In the genomic region with DNA sequence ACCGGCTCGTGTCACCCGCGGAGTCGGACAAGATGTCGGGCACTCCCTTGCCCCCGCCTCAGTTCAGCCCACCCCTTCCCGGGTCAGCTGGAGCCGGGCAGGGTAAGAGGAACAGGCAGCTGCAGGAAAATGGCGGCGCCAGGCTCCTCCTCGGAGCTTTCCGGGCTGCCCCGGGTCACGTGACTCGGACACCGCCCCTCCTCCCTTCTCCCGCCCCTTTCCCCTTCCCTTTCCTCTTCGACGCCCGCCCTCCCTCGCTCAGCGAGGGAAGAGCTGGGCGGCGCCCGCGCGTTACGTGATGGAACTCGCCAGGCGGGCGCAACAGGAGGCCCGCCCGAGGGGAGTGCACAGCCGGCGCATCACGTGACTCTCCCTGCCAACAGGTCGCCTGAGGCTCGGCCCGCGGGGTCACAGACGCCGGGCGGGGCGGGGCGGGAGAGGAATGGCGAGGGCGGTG, we compare ENCODE assay signal across 1 cellular context.
TF ChIP-seq lines count a peak whose summit lies in the region.

A gene with protein sequence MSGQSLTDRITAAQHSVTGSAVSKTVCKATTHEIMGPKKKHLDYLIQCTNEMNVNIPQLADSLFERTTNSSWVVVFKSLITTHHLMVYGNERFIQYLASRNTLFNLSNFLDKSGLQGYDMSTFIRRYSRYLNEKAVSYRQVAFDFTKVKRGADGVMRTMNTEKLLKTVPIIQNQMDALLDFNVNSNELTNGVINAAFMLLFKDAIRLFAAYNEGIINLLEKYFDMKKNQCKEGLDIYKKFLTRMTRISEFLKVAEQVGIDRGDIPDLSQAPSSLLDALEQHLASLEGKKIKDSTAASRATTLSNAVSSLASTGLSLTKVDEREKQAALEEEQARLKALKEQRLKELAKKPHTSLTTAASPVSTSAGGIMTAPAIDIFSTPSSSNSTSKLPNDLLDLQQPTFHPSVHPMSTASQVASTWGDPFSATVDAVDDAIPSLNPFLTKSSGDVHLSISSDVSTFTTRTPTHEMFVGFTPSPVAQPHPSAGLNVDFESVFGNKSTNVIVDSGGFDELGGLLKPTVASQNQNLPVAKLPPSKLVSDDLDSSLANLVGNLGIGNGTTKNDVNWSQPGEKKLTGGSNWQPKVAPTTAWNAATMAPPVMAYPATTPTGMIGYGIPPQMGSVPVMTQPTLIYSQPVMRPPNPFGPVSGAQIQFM (minus strand): TSS at position 134 of the 457 bp plus-strand sequence. CDS start 304 bp downstream, outside the sequence.

TF ChIP-seq in HepG2, 621 proteins besides CTCF, POLR2A, EP300 and RAD21 (continued from another document and continues in another):
- TF ChIP-seq, protein P1, sequence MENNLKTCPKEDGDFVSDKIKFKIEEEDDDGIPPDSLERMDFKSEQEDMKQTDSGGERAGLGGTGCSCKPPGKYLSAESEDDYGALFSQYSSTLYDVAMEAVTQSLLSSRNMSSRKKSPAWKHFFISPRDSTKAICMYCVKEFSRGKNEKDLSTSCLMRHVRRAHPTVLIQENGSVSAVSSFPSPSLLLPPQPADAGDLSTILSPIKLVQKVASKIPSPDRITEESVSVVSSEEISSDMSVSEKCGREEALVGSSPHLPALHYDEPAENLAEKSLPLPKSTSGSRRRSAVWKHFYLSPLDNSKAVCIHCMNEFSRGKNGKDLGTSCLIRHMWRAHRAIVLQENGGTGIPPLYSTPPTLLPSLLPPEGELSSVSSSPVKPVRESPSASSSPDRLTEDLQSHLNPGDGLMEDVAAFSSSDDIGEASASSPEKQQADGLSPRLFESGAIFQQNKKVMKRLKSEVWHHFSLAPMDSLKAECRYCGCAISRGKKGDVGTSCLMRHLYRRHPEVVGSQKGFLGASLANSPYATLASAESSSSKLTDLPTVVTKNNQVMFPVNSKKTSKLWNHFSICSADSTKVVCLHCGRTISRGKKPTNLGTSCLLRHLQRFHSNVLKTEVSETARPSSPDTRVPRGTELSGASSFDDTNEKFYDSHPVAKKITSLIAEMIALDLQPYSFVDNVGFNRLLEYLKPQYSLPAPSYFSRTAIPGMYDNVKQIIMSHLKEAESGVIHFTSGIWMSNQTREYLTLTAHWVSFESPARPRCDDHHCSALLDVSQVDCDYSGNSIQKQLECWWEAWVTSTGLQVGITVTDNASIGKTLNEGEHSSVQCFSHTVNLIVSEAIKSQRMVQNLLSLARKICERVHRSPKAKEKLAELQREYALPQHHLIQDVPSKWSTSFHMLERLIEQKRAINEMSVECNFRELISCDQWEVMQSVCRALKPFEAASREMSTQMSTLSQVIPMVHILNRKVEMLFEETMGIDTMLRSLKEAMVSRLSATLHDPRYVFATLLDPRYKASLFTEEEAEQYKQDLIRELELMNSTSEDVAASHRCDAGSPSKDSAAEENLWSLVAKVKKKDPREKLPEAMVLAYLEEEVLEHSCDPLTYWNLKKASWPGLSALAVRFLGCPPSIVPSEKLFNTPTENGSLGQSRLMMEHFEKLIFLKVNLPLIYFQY (CRISPR knock-in tag; IDR thresholded peaks at IDR 0.05; ENCODE audit: borderline replicate concordance) = peak; percentile 41; the same call in 1 of the 2 replicates
- TF ChIP-seq, protein P2, sequence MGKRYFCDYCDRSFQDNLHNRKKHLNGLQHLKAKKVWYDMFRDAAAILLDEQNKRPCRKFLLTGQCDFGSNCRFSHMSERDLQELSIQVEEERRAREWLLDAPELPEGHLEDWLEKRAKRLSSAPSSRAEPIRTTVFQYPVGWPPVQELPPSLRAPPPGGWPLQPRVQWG (CRISPR knock-in tag; IDR thresholded peaks at IDR 0.05; ENCODE audit: borderline replicate concordance, low read depth) = no peak
- TF ChIP-seq ARHGAP35 (CRISPR knock-in tag; IDR thresholded peaks at IDR 0.05; ENCODE audit: borderline replicate concordance) (no peak), SNAPC2 (CRISPR knock-in tag; IDR thresholded peaks at IDR 0.05) (no peak), PHF20 (CRISPR knock-in tag; IDR thresholded peaks at IDR 0.05) (peak; percentile 62; the same call in 1 of the 2 replicates), TBX3 (IDR thresholded peaks at IDR 0.05; ENCODE audit: borderline replicate concordance) (peak; percentile 45; the same call in 1 of the 2 replicates), ZBTB8A (CRISPR knock-in tag; IDR thresholded peaks at IDR 0.05; ENCODE audit: borderline replicate concordance, low read depth) (no peak), ZBTB7A (CRISPR knock-in tag; IDR thresholded peaks at IDR 0.05) (peak; percentile 49; the same call in 1 of the 2 replicates), ZNF17 (CRISPR knock-in tag; IDR thresholded peaks at IDR 0.05) (no peak), BHLHE40 (IDR thresholded peaks at IDR 0.05; ENCODE audit: low read length) (peak; percentile 95), GTF3A (CRISPR knock-in tag; conservative IDR thresholded peaks at IDR 0.05) (no peak), STAT5B (CRISPR knock-in tag; IDR thresholded peaks at IDR 0.05) (no peak), CC2D1A (CRISPR knock-in tag; IDR thresholded peaks at IDR 0.05) (no peak), ZSCAN22 (CRISPR knock-in tag; IDR thresholded peaks at IDR 0.05) (no peak), DR1 (CRISPR knock-in tag; IDR thresholded peaks at IDR 0.05) (no peak; the same call in 1 of the 2 replicates), MYC (CRISPR knock-in tag; IDR thresholded peaks at IDR 0.05; ENCODE audit: borderline replicate concordance) (peak; percentile 67; the same call in 1 of the 2 replicates), GTF2F1 (IDR thresholded peaks at IDR 0.05; ENCODE audit: low read length) (peak; percentile 92), ZNF3 (CRISPR knock-in tag; IDR thresholded peaks at IDR 0.05) (no peak), NPAS2 (CRISPR knock-in tag; IDR thresholded peaks at IDR 0.05; ENCODE audit: borderline replicate concordance) (no peak)
- TF ChIP-seq, protein P3, sequence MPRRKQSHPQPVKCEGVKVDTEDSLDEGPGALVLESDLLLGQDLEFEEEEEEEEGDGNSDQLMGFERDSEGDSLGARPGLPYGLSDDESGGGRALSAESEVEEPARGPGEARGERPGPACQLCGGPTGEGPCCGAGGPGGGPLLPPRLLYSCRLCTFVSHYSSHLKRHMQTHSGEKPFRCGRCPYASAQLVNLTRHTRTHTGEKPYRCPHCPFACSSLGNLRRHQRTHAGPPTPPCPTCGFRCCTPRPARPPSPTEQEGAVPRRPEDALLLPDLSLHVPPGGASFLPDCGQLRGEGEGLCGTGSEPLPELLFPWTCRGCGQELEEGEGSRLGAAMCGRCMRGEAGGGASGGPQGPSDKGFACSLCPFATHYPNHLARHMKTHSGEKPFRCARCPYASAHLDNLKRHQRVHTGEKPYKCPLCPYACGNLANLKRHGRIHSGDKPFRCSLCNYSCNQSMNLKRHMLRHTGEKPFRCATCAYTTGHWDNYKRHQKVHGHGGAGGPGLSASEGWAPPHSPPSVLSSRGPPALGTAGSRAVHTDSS (CRISPR knock-in tag; conservative IDR thresholded peaks at IDR 0.05) = no peak
- TF ChIP-seq, protein P4, sequence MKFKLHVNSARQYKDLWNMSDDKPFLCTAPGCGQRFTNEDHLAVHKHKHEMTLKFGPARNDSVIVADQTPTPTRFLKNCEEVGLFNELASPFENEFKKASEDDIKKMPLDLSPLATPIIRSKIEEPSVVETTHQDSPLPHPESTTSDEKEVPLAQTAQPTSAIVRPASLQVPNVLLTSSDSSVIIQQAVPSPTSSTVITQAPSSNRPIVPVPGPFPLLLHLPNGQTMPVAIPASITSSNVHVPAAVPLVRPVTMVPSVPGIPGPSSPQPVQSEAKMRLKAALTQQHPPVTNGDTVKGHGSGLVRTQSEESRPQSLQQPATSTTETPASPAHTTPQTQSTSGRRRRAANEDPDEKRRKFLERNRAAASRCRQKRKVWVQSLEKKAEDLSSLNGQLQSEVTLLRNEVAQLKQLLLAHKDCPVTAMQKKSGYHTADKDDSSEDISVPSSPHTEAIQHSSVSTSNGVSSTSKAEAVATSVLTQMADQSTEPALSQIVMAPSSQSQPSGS (CRISPR knock-in tag; IDR thresholded peaks at IDR 0.05) = peak; percentile 73
- TF ChIP-seq, protein P5, sequence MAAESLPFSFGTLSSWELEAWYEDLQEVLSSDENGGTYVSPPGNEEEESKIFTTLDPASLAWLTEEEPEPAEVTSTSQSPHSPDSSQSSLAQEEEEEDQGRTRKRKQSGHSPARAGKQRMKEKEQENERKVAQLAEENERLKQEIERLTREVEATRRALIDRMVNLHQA (CRISPR knock-in tag; IDR thresholded peaks at IDR 0.05) = no peak
- TF ChIP-seq, protein P6, sequence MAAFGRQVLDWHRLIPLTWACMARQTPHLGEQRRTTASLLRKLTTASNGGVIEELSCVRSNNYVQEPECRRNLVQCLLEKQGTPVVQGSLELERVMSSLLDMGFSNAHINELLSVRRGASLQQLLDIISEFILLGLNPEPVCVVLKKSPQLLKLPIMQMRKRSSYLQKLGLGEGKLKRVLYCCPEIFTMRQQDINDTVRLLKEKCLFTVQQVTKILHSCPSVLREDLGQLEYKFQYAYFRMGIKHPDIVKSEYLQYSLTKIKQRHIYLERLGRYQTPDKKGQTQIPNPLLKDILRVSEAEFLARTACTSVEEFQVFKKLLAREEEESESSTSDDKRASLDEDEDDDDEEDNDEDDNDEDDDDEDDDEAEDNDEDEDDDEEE (CRISPR knock-in tag; IDR thresholded peaks at IDR 0.05) = no peak
- TF ChIP-seq, protein P7, sequence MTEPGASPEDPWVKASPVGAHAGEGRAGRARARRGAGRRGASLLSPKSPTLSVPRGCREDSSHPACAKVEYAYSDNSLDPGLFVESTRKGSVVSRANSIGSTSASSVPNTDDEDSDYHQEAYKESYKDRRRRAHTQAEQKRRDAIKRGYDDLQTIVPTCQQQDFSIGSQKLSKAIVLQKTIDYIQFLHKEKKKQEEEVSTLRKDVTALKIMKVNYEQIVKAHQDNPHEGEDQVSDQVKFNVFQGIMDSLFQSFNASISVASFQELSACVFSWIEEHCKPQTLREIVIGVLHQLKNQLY (CRISPR knock-in tag; IDR thresholded peaks at IDR 0.05) = peak; percentile 56; the same call in 1 of the 2 replicates
- TF ChIP-seq, protein P8, sequence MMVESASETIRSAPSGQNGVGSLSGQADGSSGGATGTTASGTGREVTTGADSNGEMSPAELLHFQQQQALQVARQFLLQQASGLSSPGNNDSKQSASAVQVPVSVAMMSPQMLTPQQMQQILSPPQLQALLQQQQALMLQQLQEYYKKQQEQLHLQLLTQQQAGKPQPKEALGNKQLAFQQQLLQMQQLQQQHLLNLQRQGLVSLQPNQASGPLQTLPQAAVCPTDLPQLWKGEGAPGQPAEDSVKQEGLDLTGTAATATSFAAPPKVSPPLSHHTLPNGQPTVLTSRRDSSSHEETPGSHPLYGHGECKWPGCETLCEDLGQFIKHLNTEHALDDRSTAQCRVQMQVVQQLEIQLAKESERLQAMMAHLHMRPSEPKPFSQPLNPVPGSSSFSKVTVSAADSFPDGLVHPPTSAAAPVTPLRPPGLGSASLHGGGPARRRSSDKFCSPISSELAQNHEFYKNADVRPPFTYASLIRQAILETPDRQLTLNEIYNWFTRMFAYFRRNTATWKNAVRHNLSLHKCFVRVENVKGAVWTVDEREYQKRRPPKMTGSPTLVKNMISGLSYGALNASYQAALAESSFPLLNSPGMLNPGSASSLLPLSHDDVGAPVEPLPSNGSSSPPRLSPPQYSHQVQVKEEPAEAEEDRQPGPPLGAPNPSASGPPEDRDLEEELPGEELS (CRISPR knock-in tag; IDR thresholded peaks at IDR 0.05) = no peak
- TF ChIP-seq, protein P9, sequence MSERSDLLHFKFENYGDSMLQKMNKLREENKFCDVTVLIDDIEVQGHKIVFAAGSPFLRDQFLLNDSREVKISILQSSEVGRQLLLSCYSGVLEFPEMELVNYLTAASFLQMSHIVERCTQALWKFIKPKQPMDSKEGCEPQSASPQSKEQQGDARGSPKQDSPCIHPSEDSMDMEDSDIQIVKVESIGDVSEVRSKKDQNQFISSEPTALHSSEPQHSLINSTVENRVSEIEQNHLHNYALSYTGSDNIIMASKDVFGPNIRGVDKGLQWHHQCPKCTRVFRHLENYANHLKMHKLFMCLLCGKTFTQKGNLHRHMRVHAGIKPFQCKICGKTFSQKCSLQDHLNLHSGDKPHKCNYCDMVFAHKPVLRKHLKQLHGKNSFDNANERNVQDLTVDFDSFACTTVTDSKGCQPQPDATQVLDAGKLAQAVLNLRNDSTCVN (CRISPR knock-in tag; IDR thresholded peaks at IDR 0.05; ENCODE audit: borderline replicate concordance) = no peak
- TF ChIP-seq, protein P10, sequence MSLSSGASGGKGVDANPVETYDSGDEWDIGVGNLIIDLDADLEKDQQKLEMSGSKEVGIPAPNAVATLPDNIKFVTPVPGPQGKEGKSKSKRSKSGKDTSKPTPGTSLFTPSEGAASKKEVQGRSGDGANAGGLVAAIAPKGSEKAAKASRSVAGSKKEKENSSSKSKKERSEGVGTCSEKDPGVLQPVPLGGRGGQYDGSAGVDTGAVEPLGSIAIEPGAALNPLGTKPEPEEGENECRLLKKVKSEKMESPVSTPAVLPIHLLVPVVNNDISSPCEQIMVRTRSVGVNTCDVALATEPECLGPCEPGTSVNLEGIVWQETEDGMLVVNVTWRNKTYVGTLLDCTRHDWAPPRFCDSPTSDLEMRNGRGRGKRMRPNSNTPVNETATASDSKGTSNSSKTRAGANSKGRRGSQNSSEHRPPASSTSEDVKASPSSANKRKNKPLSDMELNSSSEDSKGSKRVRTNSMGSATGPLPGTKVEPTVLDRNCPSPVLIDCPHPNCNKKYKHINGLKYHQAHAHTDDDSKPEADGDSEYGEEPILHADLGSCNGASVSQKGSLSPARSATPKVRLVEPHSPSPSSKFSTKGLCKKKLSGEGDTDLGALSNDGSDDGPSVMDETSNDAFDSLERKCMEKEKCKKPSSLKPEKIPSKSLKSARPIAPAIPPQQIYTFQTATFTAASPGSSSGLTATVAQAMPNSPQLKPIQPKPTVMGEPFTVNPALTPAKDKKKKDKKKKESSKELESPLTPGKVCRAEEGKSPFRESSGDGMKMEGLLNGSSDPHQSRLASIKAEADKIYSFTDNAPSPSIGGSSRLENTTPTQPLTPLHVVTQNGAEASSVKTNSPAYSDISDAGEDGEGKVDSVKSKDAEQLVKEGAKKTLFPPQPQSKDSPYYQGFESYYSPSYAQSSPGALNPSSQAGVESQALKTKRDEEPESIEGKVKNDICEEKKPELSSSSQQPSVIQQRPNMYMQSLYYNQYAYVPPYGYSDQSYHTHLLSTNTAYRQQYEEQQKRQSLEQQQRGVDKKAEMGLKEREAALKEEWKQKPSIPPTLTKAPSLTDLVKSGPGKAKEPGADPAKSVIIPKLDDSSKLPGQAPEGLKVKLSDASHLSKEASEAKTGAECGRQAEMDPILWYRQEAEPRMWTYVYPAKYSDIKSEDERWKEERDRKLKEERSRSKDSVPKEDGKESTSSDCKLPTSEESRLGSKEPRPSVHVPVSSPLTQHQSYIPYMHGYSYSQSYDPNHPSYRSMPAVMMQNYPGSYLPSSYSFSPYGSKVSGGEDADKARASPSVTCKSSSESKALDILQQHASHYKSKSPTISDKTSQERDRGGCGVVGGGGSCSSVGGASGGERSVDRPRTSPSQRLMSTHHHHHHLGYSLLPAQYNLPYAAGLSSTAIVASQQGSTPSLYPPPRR (CRISPR knock-in tag; IDR thresholded peaks at IDR 0.05; ENCODE audit: borderline replicate concordance) = peak; percentile 52; the same call in 1 of the 2 replicates
- TF ChIP-seq, protein P11, sequence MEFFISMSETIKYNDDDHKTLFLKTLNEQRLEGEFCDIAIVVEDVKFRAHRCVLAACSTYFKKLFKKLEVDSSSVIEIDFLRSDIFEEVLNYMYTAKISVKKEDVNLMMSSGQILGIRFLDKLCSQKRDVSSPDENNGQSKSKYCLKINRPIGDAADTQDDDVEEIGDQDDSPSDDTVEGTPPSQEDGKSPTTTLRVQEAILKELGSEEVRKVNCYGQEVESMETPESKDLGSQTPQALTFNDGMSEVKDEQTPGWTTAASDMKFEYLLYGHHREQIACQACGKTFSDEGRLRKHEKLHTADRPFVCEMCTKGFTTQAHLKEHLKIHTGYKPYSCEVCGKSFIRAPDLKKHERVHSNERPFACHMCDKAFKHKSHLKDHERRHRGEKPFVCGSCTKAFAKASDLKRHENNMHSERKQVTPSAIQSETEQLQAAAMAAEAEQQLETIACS (CRISPR knock-in tag; IDR thresholded peaks at IDR 0.05) = no peak
